8 cellular contexts compared by ENCODE assay signal in genomic region chr9:131762356-131762932, GRCh38. TPM values are rescaled to one million over a fixed set of nuclear protein-coding genes. Genes with fewer than 3 reads are reported as not detected.
DNase-seq lines count a peak whose midpoint lies in the region; ATAC-seq lines count a peak whose summit lies in the region.

No MANE protein-coding gene starts in this region.

- DNase-seq in AG08396 (ENCODE audit: low spot score) (peak; percentile 92), NCI-H2227 treated with DMSO at 0.1 percent for 48 hours (lab: John Stamatoyannopoulos, UW) (peak; percentile 81), left colon (peak; percentile 33 to 75), mesenteric fat pad (ENCODE audit: low spot score) (no peak)
- peak; percentile 68 to 73 for DNase-seq in activated CD4-positive, alpha-beta T cell treated with anti-CD3 and anti-CD28 coated beads for 24 hours (ENCODE audit: low read depth in 2 of 2)
- DNase-seq in central memory CD8-positive, alpha-beta T cell (ENCODE audit: low spot score in 2 of 2): peak; percentile 51 to 76
- peak; percentile 79 for DNase-seq in stimulated activated CD4-positive, alpha-beta T cell treated with anti-CD3 and anti-CD28 coated beads, Interleukin-4, amount 100 ng/mL, for 24 hours

- intact Hi-C loops in left colon (cut with DNase I, micrococcal nuclease): loop anchor here (5.0 to 10.0 kb wide), 3 partner anchors 472 to 490 kb away; no protein-coding TSS in a partner anchor

- H3K9me3 Mint-ChIP-seq in central memory CD8-positive, alpha-beta T cell: no peaks in the 10 kb centered on the region

- no peak overlapping the region for H3K27ac Mint-ChIP-seq in central memory CD8-positive, alpha-beta T cell (ENCODE audit: low read depth)

- peaks cover 32% of the 10 kb centered on the region for H3K27me3 Mint-ChIP-seq in central memory CD8-positive, alpha-beta T cell

- ATAC-seq in GM19324 (IDR thresholded peaks at IDR 0.05; ENCODE audit: low FRiP score, unreplicated experiment) (peak; percentile 64), left colon (peak; percentile 97)
- ATAC-seq in central memory CD8-positive, alpha-beta T cell (replicated peaks; ENCODE audit: extremely low read depth, poor library complexity, severe bottlenecking): peak; percentile 72

- H3K36me3 Mint-ChIP-seq in central memory CD8-positive, alpha-beta T cell (ENCODE audit: insufficient read depth): no peaks in the 10 kb centered on the region

- no peak overlapping the region for H3K4me3 Mint-ChIP-seq in central memory CD8-positive, alpha-beta T cell

- no peaks in the 10 kb centered on the region for H3K4me1 Mint-ChIP-seq in central memory CD8-positive, alpha-beta T cell

RNA-seq across cellular contexts. Expression of gene RAPGEF1, which starts 22.6 kb away (rescaled TPM):
- total RNA-seq in left colon: 10 to 100 TPM; 61.2 to 75.0 TPM
- 106 TPM for total RNA-seq in mesenteric fat pad
